Comparison of ENCODE assay signal across 13 cellular contexts in the genomic region with DNA sequence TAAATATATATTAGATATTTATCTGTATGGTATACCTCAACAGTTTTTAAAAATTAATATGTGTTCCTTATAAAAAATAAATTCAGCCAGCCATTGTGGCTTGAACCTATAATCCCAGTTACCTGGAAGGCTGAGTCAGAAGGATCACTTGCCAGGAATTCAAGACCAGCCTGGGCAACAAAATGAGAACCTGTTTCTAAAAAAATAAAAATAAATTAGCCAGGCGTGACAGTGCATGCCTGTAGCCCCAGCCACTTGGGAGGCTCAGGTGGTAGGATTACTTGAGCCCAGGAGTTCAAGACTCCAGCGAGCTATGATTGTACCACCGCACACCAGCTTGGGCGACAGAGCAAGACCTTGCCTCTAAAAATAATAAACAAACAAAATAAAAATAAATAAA.
"Had no signal": no experiment of that assay in that cellular context is flagged by ENCODE, and none has a peak within 500 bp of the region (broad histone marks: within the 10 kb centered on the region; RNA-seq: fewer than 3 reads in every experiment).

No MANE protein-coding gene starts in this region.

- H3K4me1 ChIP-seq: pancreas, tibial artery had no signal

- DNase-seq: activated B cell treated with CpG ODN at 0.5 μM for 24 hours; activated CD4-positive, alpha-beta T cell treated with anti-CD3 and anti-CD28 coated beads, Interleukin-2, amount 10 ng/mL, durations not matched to agents 24 days and 14 days; amniotic stem cell; cerebellar nuclear complex; dorsolateral prefrontal cortex; foreskin melanocyte; heart left ventricle; pancreas; tibial artery had no signal

- H3K27me3 ChIP-seq: dorsolateral prefrontal cortex, heart left ventricle, pancreas, tibial artery had no signal

- H3K27ac Mint-ChIP-seq: activated B cell treated with CpG ODN at 0.5 μM for 24 hours; activated CD4-positive, alpha-beta T cell treated with anti-CD3 and anti-CD28 coated beads, Interleukin-2, amount 10 ng/mL, durations not matched to agents 24 days and 14 days; activated naive CD4-positive, alpha-beta T cell treated with anti-CD3 and anti-CD28 coated beads, Interleukin-2, amount 50 U/mL, for 72 hours; brain; T-helper 1 cell treated with Interleukin-12 subunit alpha and Interleukin-12 subunit beta and Interleukin-4 antibody, amounts not matched to agents 30 μg/mL and 1 μg/mL, for 36 hours had no signal

- H3K27me3 Mint-ChIP-seq: activated B cell treated with CpG ODN at 0.5 μM for 24 hours; activated CD4-positive, alpha-beta T cell treated with anti-CD3 and anti-CD28 coated beads, Interleukin-2, amount 10 ng/mL, durations not matched to agents 24 days and 14 days had no signal

- H3K27ac ChIP-seq: dorsolateral prefrontal cortex, heart left ventricle, pancreas, tibial artery had no signal

- ATAC-seq: activated naive CD4-positive, alpha-beta T cell treated with anti-CD3 and anti-CD28 coated beads, Interleukin-2, amount 50 U/mL, for 72 hours; heart left ventricle; SK-N-SH treated with all-trans-retinoic acid at 6 μM for 48 hours had no signal

- H3K4me1 Mint-ChIP-seq: activated B cell treated with CpG ODN at 0.5 μM for 24 hours; activated CD4-positive, alpha-beta T cell treated with anti-CD3 and anti-CD28 coated beads, Interleukin-2, amount 10 ng/mL, durations not matched to agents 24 days and 14 days; brain had no signal

- H3K9me3 Mint-ChIP-seq: activated B cell treated with CpG ODN at 0.5 μM for 24 hours; activated CD4-positive, alpha-beta T cell treated with anti-CD3 and anti-CD28 coated beads, Interleukin-2, amount 10 ng/mL, durations not matched to agents 24 days and 14 days; activated naive CD4-positive, alpha-beta T cell treated with anti-CD3 and anti-CD28 coated beads, Interleukin-2, amount 50 U/mL, for 72 hours; T-helper 1 cell treated with Interleukin-12 subunit alpha and Interleukin-12 subunit beta and Interleukin-4 antibody, amounts not matched to agents 30 μg/mL and 1 μg/mL, for 36 hours had no signal

- H3K4me3 Mint-ChIP-seq: activated B cell treated with CpG ODN at 0.5 μM for 24 hours; activated CD4-positive, alpha-beta T cell treated with anti-CD3 and anti-CD28 coated beads, Interleukin-2, amount 10 ng/mL, durations not matched to agents 24 days and 14 days; brain; T-helper 1 cell treated with Interleukin-12 subunit alpha and Interleukin-12 subunit beta and Interleukin-4 antibody, amounts not matched to agents 30 μg/mL and 1 μg/mL, for 36 hours had no signal
